Comparison of ENCODE assay signal across 12 cellular contexts in genomic region chr20:10474606-10475184, GRCh38. TPM values are rescaled to one million over a fixed set of nuclear protein-coding genes. Genes with fewer than 3 reads are reported as not detected.
A peak's percentile ranks its signal among the peaks of the same experiment; 100 is the strongest.
DNase-seq lines count a peak whose midpoint lies in the region; ATAC-seq and TF ChIP-seq lines count a peak whose summit lies in the region.
"Had no signal": no experiment of that assay in that cellular context is flagged by ENCODE, and none has a peak within 500 bp of the region (broad histone marks: within the 10 kb centered on the region; RNA-seq: fewer than 3 reads in every experiment).

No MANE protein-coding gene starts in this region.

- intact Hi-C loops in ascending aorta (cut with DNase I) (loop anchor here (2.0 to 10.0 kb wide), 2 partner anchors 78 to 740 kb away; no protein-coding TSS in a partner anchor), left lung (cut with DNase I) (no loop called here), stomach (cut with DNase I; ENCODE audit: low total_unique reads) (no loop called here), MCF 10A (cut with micrococcal nuclease) (no loop called here)

- DNase-seq in HL-60 (ENCODE audit: low read depth in 1 of 2, low spot score in 1 of 2) = peak; percentile 72 to 82
- DNase-seq in ascending aorta (ENCODE audit: low spot score in 2 of 2) = no peak
- peak; percentile 40 to 87 for DNase-seq in left lung
- DNase-seq in stomach = no peak
- no peak for DNase-seq in MCF 10A (ENCODE audit: unreplicated experiment)
- DNase-seq in NCI-H187 (lab: John Stamatoyannopoulos, UW) = no peak
- no peak for DNase-seq in DMS79 (lab: John Stamatoyannopoulos, UW)
- DNase-seq: adrenal gland, NCI-H1105, NCI-H446 treated with DMSO at 0.1 percent for 48 hours, substantia nigra had no signal

- no peaks in the 10 kb centered on the region for H3K27me3 Mint-ChIP-seq in MCF 10A (ENCODE audit: insufficient read depth, unreplicated experiment)

- no peak for TF ChIP-seq EP300 in stomach (IDR thresholded peaks at IDR 0.05)

- peak overlapping the region; percentile 77 for H3K27ac ChIP-seq in HL-60 (replicated peaks)
- peak overlapping the region; percentile 8 to 24 for H3K27ac ChIP-seq in ascending aorta
- peak overlapping the region in 1 of 2 donors; percentile 77 for H3K27ac ChIP-seq in left lung
- H3K27ac ChIP-seq in stomach = peak overlapping the region in 4 of 5 donors; percentile 16 to 53 (median 48)

- H3K4me1 ChIP-seq in ascending aorta (peaks cover 0 to 27% of the 10 kb centered on the region in 2 donors), left lung (peaks cover 3 to 43% of the 10 kb centered on the region in 2 donors), stomach (peaks cover 0 to 29% (median 6%) of the 10 kb centered on the region in 4 donors)

- no peaks in the 10 kb centered on the region for H3K9me3 Mint-ChIP-seq in MCF 10A (ENCODE audit: unreplicated experiment)

- ATAC-seq in left lung (peak; percentile 20), HG03159 (IDR thresholded peaks at IDR 0.05; ENCODE audit: unreplicated experiment) (no peak)

- WGBS in stomach, 5 donors = 71 to 80% (median 75%) methylated on average over 11 of the region's 11 CpGs

- H3K36me3 ChIP-seq in ascending aorta (no peaks in the 10 kb centered on the region), left lung (no peaks in the 10 kb centered on the region), stomach (no peaks in the 10 kb centered on the region)
- H3K36me3 ChIP-seq: adrenal gland had no signal

- CTCF ChIA-PET in MCF 10A (lab: Yijun Ruan, JAX) = interaction anchor here (0.6 to 5.8 kb wide), 5 partner anchors 14 to 1070 kb away, joined by 3 to 48 read pairs (median 4); no protein-coding TSS in a partner anchor

- BruUV-seq in MCF 10A (replicated peaks; lab: Mats Ljungman, UMichigan) = no TSS peak

- H3K4me3 ChIP-seq in HL-60 (replicated peaks; ENCODE audit: insufficient read depth, low read length) = no peak overlapping the region
- H3K4me3 ChIP-seq in ascending aorta = no peak overlapping the region
- no peak overlapping the region for H3K4me3 ChIP-seq in left lung
- no peak overlapping the region for H3K4me3 ChIP-seq in stomach
- H3K4me3 ChIP-seq: adrenal gland had no signal

- peaks cover 4% of the 10 kb centered on the region for H3K4me1 Mint-ChIP-seq in MCF 10A (ENCODE audit: insufficient read depth, unreplicated experiment)

- H3K9me3 ChIP-seq in ascending aorta (peaks cover 0 to 3% of the 10 kb centered on the region in 2 donors), left lung (no peaks in the 10 kb centered on the region), stomach (no peaks in the 10 kb centered on the region)
- H3K9me3 ChIP-seq: adrenal gland had no signal

- POLR2A ChIA-PET in MCF 10A (lab: Yijun Ruan, JAX) = interaction anchor here (1.5 kb wide), 1 partner anchor 30 kb away, joined by 6 read pairs; no protein-coding TSS in a partner anchor

- H3K4me3 Mint-ChIP-seq in MCF 10A (ENCODE audit: unreplicated experiment) = no peak overlapping the region

- no peaks in the 10 kb centered on the region for H3K36me3 Mint-ChIP-seq in MCF 10A (ENCODE audit: insufficient read depth, unreplicated experiment)

- TF ChIP-seq POLR2A in stomach (IDR thresholded peaks at IDR 0.05) = no peak

- no peaks in the 10 kb centered on the region for H3K27me3 ChIP-seq in HL-60 (ENCODE audit: insufficient read depth, poor library complexity, severe bottlenecking)
- no peaks in the 10 kb centered on the region for H3K27me3 ChIP-seq in ascending aorta
- H3K27me3 ChIP-seq in left lung = no peaks in the 10 kb centered on the region
- no peaks in the 10 kb centered on the region for H3K27me3 ChIP-seq in stomach
- H3K27me3 ChIP-seq: adrenal gland had no signal

- TF ChIP-seq CTCF in HL-60 (IDR thresholded peaks at IDR 0.05; ENCODE audit: insufficient read depth, low read length) (no peak), ascending aorta (IDR thresholded peaks at IDR 0.05) (no peak), left lung (IDR thresholded peaks at IDR 0.05) (no peak), stomach (IDR thresholded peaks at IDR 0.05) (no peak), MCF 10A (IDR thresholded peaks at IDR 0.05; ENCODE audit: unreplicated experiment) (no peak)

- H3K27ac Mint-ChIP-seq in MCF 10A (ENCODE audit: low read depth, unreplicated experiment) = no peak overlapping the region

RNA-seq across cellular contexts. Expression of gene SLX4IP, which starts 39.6 kb away (rescaled TPM):
- total RNA-seq in ascending aorta (4.5 TPM), left lung (1 to 10 TPM; 6.0 to 6.9 TPM), stomach (1 to 10 TPM; 1.4 to 4.6 (median 3.0) TPM), MCF 10A (2022) (11.2 and 12.9 TPM in 2 replicates)
- polyA plus RNA-seq in stomach = 1 to 10 TPM in 2 of 3 donors, under 1 TPM in 1; 1.00 to 2.8 (median 1.1) TPM

RNA-seq across cellular contexts. Expression of gene MKKS, which starts 40.7 kb away (rescaled TPM):
- total RNA-seq in ascending aorta (7.3 TPM), left lung (10 to 100 TPM; 13.8 to 19.2 TPM), stomach (10 to 100 TPM in 3 of 5 donors, 1 to 10 TPM in 2; 6.1 to 13.8 (median 10.5) TPM), MCF 10A (2022) (33.0 and 44.5 TPM in 2 replicates)
- polyA plus RNA-seq in stomach = 10 to 100 TPM; 12.4 to 18.6 (median 17.9) TPM

Comparison
In these comparisons a context has a peak if more than half of its experiments do, and no peak if none do; other contexts are left out.
1. DNase-seq: peak in HL-60 (2 of 2) and left lung (2 of 2); none in ascending aorta (0 of 2), stomach (single experiment), MCF 10A (single experiment), NCI-H187 (0 of 2) and DMS79 (single experiment).